In genomic region chr6:111724039-111724438, GRCh38 we compare ENCODE assay signal across 8 cellular contexts.
DNase-seq lines count a peak whose midpoint lies in the region; ATAC-seq lines count a peak whose summit lies in the region.

No MANE protein-coding gene starts in this region.

- H3K4me1 Mint-ChIP-seq in activated naive CD4-positive, alpha-beta T cell treated with anti-CD3 and anti-CD28 coated beads, Interleukin-2, amount 10 ng/mL, durations not matched to agents 7 days and 5 days: peaks cover 69% of the 10 kb centered on the region
- peaks cover 56% of the 10 kb centered on the region for H3K4me1 Mint-ChIP-seq in activated CD4-positive, alpha-beta memory T cell treated with anti-CD3 and anti-CD28 coated beads, Interleukin-2, amount 10 ng/mL, durations not matched to agents 7 days and 5 days
- H3K4me1 Mint-ChIP-seq in stimulated activated naive CD8-positive, alpha-beta T cell treated with anti-CD3 and anti-CD28 coated beads, Interleukin-15, amount 100 ng/mL, for 72 hours: peaks cover 93% of the 10 kb centered on the region

- no peak for DNase-seq in activated naive CD4-positive, alpha-beta T cell treated with anti-CD3 and anti-CD28 coated beads, Interleukin-2, amount 10 ng/mL, durations not matched to agents 7 days and 5 days
- DNase-seq in activated naive CD4-positive, alpha-beta T cell treated with Interleukin-2 at 50 U/mL for 16 hours: no peak
- DNase-seq in activated CD4-positive, alpha-beta memory T cell treated with anti-CD3 and anti-CD28 coated beads, Interleukin-2, amount 10 ng/mL, durations not matched to agents 7 days and 5 days: no peak
- DNase-seq in stimulated activated naive CD8-positive, alpha-beta T cell treated with anti-CD3 and anti-CD28 coated beads, Interleukin-15, amount 100 ng/mL, for 72 hours: no peak
- DNase-seq in G401 (ENCODE audit: low spot score) (no peak), NCI-H1930 (lab: John Stamatoyannopoulos, UW) (no peak)
- no peak for DNase-seq in activated CD8-positive, alpha-beta memory T cell treated with anti-CD3 and anti-CD28 coated beads, Interleukin-2, amount 50 U/mL, for 48 hours

- peak overlapping the region; percentile 38 for H3K4me3 Mint-ChIP-seq in activated naive CD4-positive, alpha-beta T cell treated with anti-CD3 and anti-CD28 coated beads, Interleukin-2, amount 10 ng/mL, durations not matched to agents 7 days and 5 days
- H3K4me3 Mint-ChIP-seq in activated CD4-positive, alpha-beta memory T cell treated with anti-CD3 and anti-CD28 coated beads, Interleukin-2, amount 10 ng/mL, durations not matched to agents 7 days and 5 days: peak overlapping the region; percentile 48
- H3K4me3 Mint-ChIP-seq in stimulated activated naive CD8-positive, alpha-beta T cell treated with anti-CD3 and anti-CD28 coated beads, Interleukin-15, amount 100 ng/mL, for 72 hours: peak overlapping the region; percentile 29 to 65

- H3K36me3 Mint-ChIP-seq in activated naive CD4-positive, alpha-beta T cell treated with anti-CD3 and anti-CD28 coated beads, Interleukin-2, amount 10 ng/mL, durations not matched to agents 7 days and 5 days: peaks cover 77% of the 10 kb centered on the region
- peaks cover 48% of the 10 kb centered on the region for H3K36me3 Mint-ChIP-seq in activated CD4-positive, alpha-beta memory T cell treated with anti-CD3 and anti-CD28 coated beads, Interleukin-2, amount 10 ng/mL, durations not matched to agents 7 days and 5 days (ENCODE audit: low read depth)

- ATAC-seq in HG02938 (IDR thresholded peaks at IDR 0.05; ENCODE audit: unreplicated experiment): peak; percentile 30
- ATAC-seq in stimulated activated naive CD8-positive, alpha-beta T cell treated with anti-CD3 and anti-CD28 coated beads, Interleukin-15, amount 100 ng/mL, for 72 hours: peak; percentile 21

- CTCF ChIA-PET in activated naive CD4-positive, alpha-beta T cell treated with anti-CD3 and anti-CD28 coated beads, Interleukin-2, amount 10 ng/mL, durations not matched to agents 7 days and 5 days (lab: Charles Lee): interaction anchor here (1.2 to 2.9 kb wide), 2 partner anchors 80 to 319 kb away, joined by 5 to 8 read pairs; no protein-coding TSS in a partner anchor
- CTCF ChIA-PET in activated CD4-positive, alpha-beta memory T cell treated with anti-CD3 and anti-CD28 coated beads, Interleukin-2, amount 10 ng/mL, durations not matched to agents 7 days and 5 days (lab: Charles Lee): interaction anchor here (0.7 to 1.6 kb wide), 4 partner anchors 14 to 305 kb away, joined by 3 to 5 read pairs (median 4); no protein-coding TSS in a partner anchor

- POLR2A ChIA-PET in activated CD4-positive, alpha-beta memory T cell treated with anti-CD3 and anti-CD28 coated beads, Interleukin-2, amount 10 ng/mL, durations not matched to agents 7 days and 5 days (lab: Charles Lee): interaction anchor here (1.1 to 1.6 kb wide), 4 partner anchors 12 to 82 kb away, joined by 3 to 4 read pairs (median 3); no protein-coding TSS in a partner anchor

- no peaks in the 10 kb centered on the region for H3K27me3 Mint-ChIP-seq in activated naive CD4-positive, alpha-beta T cell treated with anti-CD3 and anti-CD28 coated beads, Interleukin-2, amount 10 ng/mL, durations not matched to agents 7 days and 5 days
- no peaks in the 10 kb centered on the region for H3K27me3 Mint-ChIP-seq in activated CD4-positive, alpha-beta memory T cell treated with anti-CD3 and anti-CD28 coated beads, Interleukin-2, amount 10 ng/mL, durations not matched to agents 7 days and 5 days
- no peaks in the 10 kb centered on the region for H3K27me3 Mint-ChIP-seq in stimulated activated naive CD8-positive, alpha-beta T cell treated with anti-CD3 and anti-CD28 coated beads, Interleukin-15, amount 100 ng/mL, for 72 hours

- in situ Hi-C loops in G401 (cut with HindIII; ENCODE audit: low sequenced_read_pairs): no loop called here

- H3K9me3 Mint-ChIP-seq in activated naive CD4-positive, alpha-beta T cell treated with anti-CD3 and anti-CD28 coated beads, Interleukin-2, amount 10 ng/mL, durations not matched to agents 7 days and 5 days: no peaks in the 10 kb centered on the region
- peaks cover 2% of the 10 kb centered on the region for H3K9me3 Mint-ChIP-seq in activated CD4-positive, alpha-beta memory T cell treated with anti-CD3 and anti-CD28 coated beads, Interleukin-2, amount 10 ng/mL, durations not matched to agents 7 days and 5 days
- peaks cover 0 to 4% of the 10 kb centered on the region in 2 donors for H3K9me3 Mint-ChIP-seq in stimulated activated naive CD8-positive, alpha-beta T cell treated with anti-CD3 and anti-CD28 coated beads, Interleukin-15, amount 100 ng/mL, for 72 hours

- H3K27ac Mint-ChIP-seq in activated naive CD4-positive, alpha-beta T cell treated with anti-CD3 and anti-CD28 coated beads, Interleukin-2, amount 10 ng/mL, durations not matched to agents 7 days and 5 days: peak overlapping the region; percentile 92
- peak overlapping the region; percentile 75 for H3K27ac Mint-ChIP-seq in activated CD4-positive, alpha-beta memory T cell treated with anti-CD3 and anti-CD28 coated beads, Interleukin-2, amount 10 ng/mL, durations not matched to agents 7 days and 5 days
- peak overlapping the region in 1 of 2 donors; percentile 86 for H3K27ac Mint-ChIP-seq in stimulated activated naive CD8-positive, alpha-beta T cell treated with anti-CD3 and anti-CD28 coated beads, Interleukin-15, amount 100 ng/mL, for 72 hours
